ENCODE assay signal across 1 cellular context in the genomic region with DNA sequence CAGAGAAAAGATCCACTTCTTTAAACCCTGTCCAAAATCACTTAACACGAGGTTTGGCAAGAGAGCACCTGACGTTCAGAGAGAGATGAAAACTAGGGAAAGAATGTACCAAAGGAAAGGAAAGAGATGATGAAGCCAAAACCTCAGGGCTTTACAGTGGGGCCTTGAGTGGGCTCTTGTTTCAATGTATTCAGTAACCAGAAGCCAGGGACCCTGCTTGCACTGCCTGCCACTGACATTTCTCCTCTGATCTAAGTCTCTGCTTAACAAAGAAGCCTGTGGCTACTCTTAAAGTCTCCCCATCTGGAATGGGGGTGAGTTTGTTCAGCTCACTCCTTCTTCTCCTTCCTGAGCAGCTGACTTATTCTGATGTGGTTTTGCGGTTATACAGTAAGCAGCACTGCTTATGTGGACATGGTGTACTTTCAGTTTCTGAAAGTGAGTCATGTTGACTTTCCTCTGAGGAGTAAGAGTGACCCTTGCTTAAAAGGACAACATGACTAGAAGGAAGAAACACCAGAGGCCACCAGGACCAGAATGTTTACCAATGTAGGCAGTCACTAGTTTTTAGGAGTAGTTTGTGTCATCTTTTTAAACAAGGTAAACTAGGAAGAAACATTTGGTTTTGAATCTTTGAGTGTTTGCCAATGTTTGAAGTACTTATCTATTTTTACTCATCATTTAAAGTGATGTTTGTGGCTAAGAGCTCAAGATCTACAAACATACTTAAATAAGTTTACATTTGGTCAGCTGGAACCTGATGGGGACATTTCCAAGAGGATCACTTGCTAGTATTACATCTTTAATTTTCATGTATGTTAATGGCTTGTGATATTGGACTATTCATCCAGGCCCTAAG.
TF ChIP-seq lines count a peak whose summit lies in the region.

No MANE protein-coding gene starts in this region.

TF ChIP-seq in K562, 482 proteins besides CTCF, POLR2A, EP300 and RAD21 (continued from another document and continues in another):
- TF ChIP-seq, protein P1, sequence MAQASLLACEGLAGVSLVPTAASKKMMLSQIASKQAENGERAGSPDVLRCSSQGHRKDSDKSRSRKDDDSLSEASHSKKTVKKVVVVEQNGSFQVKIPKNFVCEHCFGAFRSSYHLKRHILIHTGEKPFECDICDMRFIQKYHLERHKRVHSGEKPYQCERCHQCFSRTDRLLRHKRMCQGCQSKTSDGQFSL (CRISPR knock-in tag; IDR thresholded peaks at IDR 0.05), result no peak
- TF ChIP-seq, protein P1 (tag; IDR thresholded peaks at IDR 0.05), result no peak
- TF ChIP-seq, protein P2, sequence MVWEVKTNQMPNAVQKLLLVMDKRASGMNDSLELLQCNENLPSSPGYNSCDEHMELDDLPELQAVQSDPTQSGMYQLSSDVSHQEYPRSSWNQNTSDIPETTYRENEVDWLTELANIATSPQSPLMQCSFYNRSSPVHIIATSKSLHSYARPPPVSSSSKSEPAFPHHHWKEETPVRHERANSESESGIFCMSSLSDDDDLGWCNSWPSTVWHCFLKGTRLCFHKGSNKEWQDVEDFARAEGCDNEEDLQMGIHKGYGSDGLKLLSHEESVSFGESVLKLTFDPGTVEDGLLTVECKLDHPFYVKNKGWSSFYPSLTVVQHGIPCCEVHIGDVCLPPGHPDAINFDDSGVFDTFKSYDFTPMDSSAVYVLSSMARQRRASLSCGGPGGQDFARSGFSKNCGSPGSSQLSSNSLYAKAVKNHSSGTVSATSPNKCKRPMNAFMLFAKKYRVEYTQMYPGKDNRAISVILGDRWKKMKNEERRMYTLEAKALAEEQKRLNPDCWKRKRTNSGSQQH (CRISPR knock-in tag; IDR thresholded peaks at IDR 0.05), result no peak
- TF ChIP-seq NFRKB (IDR thresholded peaks at IDR 0.05; ENCODE audit: low read depth) (no peak), DIDO1 (tag; IDR thresholded peaks at IDR 0.05; ENCODE audit: low read depth) (peak; percentile 36; the same call in 1 of the 2 replicates), BDP1 (IDR thresholded peaks at IDR 0.05; ENCODE audit: insufficient read depth, insufficient read length) (no peak), FOXK1 (CRISPR knock-in tag; IDR thresholded peaks at IDR 0.05; ENCODE audit: borderline replicate concordance) (no peak), PHF20 (IDR thresholded peaks at IDR 0.05; ENCODE audit: partially characterized antibody) (no peak), ZFP30 (CRISPR knock-in tag; IDR thresholded peaks at IDR 0.05; ENCODE audit: borderline replicate concordance) (no peak), MXI1 (IDR thresholded peaks at IDR 0.05; ENCODE audit: low read depth, low read length) (no peak), ATF1 (CRISPR knock-in tag; IDR thresholded peaks at IDR 0.05) (no peak), ATF1 (tag; IDR thresholded peaks at IDR 0.05) (peak; percentile 9), MEIS2 (IDR thresholded peaks at IDR 0.05; ENCODE audit: partially characterized antibody) (no peak), ZNF707 (CRISPR knock-in tag; conservative IDR thresholded peaks at IDR 0.05) (no peak), TRIM24 (IDR thresholded peaks at IDR 0.05) (peak; percentile 25 to 59; a peak in 2 of 4 replicates), ETV1 (tag; conservative IDR thresholded peaks at IDR 0.05; ENCODE audit: low read depth) (peak; percentile 84), SOX6 (IDR thresholded peaks at IDR 0.05) (peak; percentile 75), ETV5 (CRISPR knock-in tag; IDR thresholded peaks at IDR 0.05; ENCODE audit: low read depth) (peak; percentile 70), ZNF586 (CRISPR knock-in tag; conservative IDR thresholded peaks at IDR 0.05) (no peak), ZNF175 (CRISPR knock-in tag; IDR thresholded peaks at IDR 0.05; ENCODE audit: low read depth) (no peak; the same call in 1 of the 2 replicates), MCM3 (IDR thresholded peaks at IDR 0.05) (no peak), ZNF75A (CRISPR knock-in tag; IDR thresholded peaks at IDR 0.05) (no peak)
- TF ChIP-seq, protein P3, sequence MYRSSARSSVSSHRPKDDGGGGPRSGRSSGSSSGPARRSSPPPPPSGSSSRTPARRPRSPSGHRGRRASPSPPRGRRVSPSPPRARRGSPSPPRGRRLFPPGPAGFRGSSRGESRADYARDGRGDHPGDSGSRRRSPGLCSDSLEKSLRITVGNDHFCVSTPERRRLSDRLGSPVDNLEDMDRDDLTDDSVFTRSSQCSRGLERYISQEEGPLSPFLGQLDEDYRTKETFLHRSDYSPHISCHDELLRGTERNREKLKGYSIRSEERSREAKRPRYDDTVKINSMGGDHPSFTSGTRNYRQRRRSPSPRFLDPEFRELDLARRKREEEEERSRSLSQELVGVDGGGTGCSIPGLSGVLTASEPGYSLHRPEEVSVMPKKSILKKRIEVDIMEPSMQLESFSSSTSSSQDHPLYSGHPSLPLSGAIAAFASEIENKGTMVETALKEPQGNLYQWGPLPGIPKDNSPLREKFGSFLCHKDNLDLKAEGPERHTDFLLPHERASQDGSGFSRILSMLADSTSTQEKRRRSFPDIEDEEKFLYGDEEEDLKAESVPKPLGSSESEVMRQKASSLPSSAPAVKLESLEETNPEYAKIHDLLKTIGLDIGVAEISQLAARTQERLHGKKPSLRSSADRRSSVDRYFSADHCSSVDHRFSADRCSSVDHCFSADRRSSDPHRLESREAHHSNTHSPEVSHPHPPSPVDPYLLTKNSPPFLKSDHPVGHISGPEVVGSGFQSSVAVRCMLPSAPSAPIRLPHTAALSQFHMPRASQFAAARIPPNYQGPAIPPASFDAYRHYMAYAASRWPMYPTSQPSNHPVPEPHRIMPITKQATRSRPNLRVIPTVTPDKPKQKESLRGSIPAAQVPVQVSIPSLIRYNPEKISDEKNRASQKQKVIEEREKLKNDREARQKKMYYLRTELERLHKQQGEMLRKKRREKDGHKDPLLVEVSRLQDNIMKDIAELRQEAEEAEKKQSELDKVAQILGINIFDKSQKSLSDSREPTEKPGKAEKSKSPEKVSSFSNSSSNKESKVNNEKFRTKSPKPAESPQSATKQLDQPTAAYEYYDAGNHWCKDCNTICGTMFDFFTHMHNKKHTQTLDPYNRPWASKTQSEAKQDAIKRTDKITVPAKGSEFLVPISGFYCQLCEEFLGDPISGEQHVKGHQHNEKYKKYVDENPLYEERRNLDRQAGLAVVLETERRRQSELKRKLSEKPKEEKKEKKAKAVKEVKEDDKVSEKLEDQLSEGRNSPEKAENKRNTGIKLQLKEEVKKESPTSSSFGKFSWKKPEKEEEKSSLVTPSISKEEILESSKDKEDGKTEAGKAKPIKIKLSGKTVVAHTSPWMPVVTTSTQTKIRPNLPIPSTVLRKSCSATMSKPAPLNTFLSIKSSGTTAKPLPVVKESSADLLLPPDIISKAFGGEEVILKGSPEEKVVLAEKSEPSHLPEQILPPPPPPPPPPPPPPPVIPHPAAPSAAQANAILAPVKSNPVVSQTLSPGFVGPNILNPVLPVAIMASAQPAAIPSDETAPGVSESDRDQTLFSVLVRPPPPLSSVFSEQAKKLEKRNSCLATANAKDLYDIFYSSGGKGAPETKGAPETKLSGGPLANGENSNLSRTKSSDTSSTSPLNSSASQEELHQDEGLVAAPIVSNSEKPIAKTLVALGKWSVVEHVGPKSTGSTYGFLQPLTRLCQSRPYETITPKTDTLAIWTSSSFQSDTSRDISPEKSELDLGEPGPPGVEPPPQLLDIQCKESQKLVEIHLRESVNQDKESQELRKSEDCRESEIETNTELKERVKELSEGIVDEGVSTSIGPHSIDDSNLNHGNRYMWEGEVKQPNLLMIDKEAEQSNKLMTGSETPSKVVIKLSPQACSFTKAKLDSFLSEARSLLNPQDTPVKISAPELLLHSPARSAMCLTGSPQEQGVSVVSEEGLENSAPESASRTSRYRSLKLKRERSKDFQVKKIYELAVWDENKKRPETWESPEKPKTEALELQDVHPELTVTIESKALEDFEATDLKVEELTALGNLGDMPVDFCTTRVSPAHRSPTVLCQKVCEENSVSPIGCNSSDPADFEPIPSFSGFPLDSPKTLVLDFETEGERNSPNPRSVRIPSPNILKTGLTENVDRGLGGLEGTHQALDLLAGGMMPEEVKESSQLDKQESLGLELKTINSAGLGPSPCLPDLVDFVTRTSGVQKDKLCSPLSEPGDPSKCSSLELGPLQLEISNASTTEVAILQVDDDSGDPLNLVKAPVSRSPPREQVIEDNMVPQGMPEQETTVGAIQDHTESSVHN (IDR thresholded peaks at IDR 0.05; ENCODE audit: borderline replicate concordance in 1 of 2, low read depth in 1 of 2), result peak in 1 of 2 experiments; percentile 95; a peak in 2 of 4 replicates
- TF ChIP-seq, protein P4, sequence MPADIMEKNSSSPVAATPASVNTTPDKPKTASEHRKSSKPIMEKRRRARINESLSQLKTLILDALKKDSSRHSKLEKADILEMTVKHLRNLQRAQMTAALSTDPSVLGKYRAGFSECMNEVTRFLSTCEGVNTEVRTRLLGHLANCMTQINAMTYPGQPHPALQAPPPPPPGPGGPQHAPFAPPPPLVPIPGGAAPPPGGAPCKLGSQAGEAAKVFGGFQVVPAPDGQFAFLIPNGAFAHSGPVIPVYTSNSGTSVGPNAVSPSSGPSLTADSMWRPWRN (IDR thresholded peaks at IDR 0.05; ENCODE audit: low read depth), result peak; percentile 42; the same call in 1 of the 2 replicates
- TF ChIP-seq, protein P5, sequence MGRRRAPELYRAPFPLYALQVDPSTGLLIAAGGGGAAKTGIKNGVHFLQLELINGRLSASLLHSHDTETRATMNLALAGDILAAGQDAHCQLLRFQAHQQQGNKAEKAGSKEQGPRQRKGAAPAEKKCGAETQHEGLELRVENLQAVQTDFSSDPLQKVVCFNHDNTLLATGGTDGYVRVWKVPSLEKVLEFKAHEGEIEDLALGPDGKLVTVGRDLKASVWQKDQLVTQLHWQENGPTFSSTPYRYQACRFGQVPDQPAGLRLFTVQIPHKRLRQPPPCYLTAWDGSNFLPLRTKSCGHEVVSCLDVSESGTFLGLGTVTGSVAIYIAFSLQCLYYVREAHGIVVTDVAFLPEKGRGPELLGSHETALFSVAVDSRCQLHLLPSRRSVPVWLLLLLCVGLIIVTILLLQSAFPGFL (CRISPR knock-in tag; IDR thresholded peaks at IDR 0.05), result no peak
- TF ChIP-seq, protein P6, sequence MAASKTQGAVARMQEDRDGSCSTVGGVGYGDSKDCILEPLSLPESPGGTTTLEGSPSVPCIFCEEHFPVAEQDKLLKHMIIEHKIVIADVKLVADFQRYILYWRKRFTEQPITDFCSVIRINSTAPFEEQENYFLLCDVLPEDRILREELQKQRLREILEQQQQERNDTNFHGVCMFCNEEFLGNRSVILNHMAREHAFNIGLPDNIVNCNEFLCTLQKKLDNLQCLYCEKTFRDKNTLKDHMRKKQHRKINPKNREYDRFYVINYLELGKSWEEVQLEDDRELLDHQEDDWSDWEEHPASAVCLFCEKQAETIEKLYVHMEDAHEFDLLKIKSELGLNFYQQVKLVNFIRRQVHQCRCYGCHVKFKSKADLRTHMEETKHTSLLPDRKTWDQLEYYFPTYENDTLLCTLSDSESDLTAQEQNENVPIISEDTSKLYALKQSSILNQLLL (CRISPR knock-in tag; IDR thresholded peaks at IDR 0.05; ENCODE audit: borderline replicate concordance), result no peak
- TF ChIP-seq, protein P7, sequence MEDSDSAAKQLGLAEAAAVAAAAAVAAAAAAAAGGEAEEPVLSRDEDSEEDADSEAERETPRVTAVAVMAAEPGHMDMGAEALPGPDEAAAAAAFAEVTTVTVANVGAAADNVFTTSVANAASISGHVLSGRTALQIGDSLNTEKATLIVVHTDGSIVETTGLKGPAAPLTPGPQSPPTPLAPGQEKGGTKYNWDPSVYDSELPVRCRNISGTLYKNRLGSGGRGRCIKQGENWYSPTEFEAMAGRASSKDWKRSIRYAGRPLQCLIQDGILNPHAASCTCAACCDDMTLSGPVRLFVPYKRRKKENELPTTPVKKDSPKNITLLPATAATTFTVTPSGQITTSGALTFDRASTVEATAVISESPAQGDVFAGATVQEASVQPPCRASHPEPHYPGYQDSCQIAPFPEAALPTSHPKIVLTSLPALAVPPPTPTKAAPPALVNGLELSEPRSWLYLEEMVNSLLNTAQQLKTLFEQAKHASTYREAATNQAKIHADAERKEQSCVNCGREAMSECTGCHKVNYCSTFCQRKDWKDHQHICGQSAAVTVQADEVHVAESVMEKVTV (CRISPR knock-in tag; IDR thresholded peaks at IDR 0.05), result 0 out of 2 replicates have a peak, but pooled peaks have one; percentile 12
- TF ChIP-seq, protein P8, sequence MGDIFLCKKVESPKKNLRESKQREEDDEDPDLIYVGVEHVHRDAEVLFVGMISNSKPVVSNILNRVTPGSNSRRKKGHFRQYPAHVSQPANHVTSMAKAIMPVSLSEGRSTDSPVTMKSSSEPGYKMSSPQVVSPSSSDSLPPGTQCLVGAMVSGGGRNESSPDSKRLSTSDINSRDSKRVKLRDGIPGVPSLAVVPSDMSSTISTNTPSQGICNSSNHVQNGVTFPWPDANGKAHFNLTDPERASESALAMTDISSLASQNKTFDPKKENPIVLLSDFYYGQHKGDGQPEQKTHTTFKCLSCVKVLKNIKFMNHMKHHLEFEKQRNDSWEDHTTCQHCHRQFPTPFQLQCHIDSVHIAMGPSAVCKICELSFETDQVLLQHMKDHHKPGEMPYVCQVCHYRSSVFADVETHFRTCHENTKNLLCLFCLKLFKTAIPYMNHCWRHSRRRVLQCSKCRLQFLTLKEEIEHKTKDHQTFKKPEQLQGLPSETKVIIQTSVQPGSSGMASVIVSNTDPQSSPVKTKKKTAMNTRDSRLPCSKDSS (IDR thresholded peaks at IDR 0.05; ENCODE audit: low read depth, partially characterized antibody), result no peak
- TF ChIP-seq, protein P9, sequence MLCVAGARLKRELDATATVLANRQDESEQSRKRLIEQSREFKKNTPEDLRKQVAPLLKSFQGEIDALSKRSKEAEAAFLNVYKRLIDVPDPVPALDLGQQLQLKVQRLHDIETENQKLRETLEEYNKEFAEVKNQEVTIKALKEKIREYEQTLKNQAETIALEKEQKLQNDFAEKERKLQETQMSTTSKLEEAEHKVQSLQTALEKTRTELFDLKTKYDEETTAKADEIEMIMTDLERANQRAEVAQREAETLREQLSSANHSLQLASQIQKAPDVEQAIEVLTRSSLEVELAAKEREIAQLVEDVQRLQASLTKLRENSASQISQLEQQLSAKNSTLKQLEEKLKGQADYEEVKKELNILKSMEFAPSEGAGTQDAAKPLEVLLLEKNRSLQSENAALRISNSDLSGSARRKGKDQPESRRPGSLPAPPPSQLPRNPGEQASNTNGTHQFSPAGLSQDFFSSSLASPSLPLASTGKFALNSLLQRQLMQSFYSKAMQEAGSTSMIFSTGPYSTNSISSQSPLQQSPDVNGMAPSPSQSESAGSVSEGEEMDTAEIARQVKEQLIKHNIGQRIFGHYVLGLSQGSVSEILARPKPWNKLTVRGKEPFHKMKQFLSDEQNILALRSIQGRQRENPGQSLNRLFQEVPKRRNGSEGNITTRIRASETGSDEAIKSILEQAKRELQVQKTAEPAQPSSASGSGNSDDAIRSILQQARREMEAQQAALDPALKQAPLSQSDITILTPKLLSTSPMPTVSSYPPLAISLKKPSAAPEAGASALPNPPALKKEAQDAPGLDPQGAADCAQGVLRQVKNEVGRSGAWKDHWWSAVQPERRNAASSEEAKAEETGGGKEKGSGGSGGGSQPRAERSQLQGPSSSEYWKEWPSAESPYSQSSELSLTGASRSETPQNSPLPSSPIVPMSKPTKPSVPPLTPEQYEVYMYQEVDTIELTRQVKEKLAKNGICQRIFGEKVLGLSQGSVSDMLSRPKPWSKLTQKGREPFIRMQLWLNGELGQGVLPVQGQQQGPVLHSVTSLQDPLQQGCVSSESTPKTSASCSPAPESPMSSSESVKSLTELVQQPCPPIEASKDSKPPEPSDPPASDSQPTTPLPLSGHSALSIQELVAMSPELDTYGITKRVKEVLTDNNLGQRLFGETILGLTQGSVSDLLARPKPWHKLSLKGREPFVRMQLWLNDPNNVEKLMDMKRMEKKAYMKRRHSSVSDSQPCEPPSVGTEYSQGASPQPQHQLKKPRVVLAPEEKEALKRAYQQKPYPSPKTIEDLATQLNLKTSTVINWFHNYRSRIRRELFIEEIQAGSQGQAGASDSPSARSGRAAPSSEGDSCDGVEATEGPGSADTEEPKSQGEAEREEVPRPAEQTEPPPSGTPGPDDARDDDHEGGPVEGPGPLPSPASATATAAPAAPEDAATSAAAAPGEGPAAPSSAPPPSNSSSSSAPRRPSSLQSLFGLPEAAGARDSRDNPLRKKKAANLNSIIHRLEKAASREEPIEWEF (CRISPR knock-in tag; IDR thresholded peaks at IDR 0.05), result no peak
